In genomic region chr16:67964477-67965131, GRCh38 we compare ENCODE assay signal across 18 cellular contexts. TPM values are rescaled to one million over a fixed set of nuclear protein-coding genes. Genes with fewer than 3 reads are reported as not detected.
A peak's percentile ranks its signal among the peaks of the same experiment; 100 is the strongest.
DNase-seq lines count a peak whose midpoint lies in the region; ATAC-seq, FAIRE-seq and TF ChIP-seq lines count a peak whose summit lies in the region.
"Had no signal": no experiment of that assay in that cellular context is flagged by ENCODE, and none has a peak within 500 bp of the region (broad histone marks: within the 10 kb centered on the region; RNA-seq: fewer than 3 reads in every experiment).

No MANE protein-coding gene starts in this region.

- H3K4ac ChIP-seq in neuronal stem cell (ENCODE audit: low read length), result no peak overlapping the region

- dilution Hi-C loops in mammary epithelial cell (cut with HindIII; ENCODE audit: low sequenced_read_pairs), result no loop called here

- H4K20me1 ChIP-seq in BLaER1 (peaks cover 36% of the 10 kb centered on the region; the same call in 1 of the 2 replicates), GM23248 (ENCODE audit: insufficient read depth) (0 out of 2 replicates have a peak, but pooled peaks cover 3% of the 10 kb centered on the region), mammary epithelial cell (ENCODE audit: insufficient read depth, low read length) (no peaks in the 10 kb centered on the region)

- no peak overlapping the region for H2BK120ac ChIP-seq in neuronal stem cell (ENCODE audit: low read depth, low read length)

- peaks cover 16% of the 10 kb centered on the region for H3F3A ChIP-seq in GM23248 (ENCODE audit: insufficient read depth)

- no peak for FAIRE-seq in H54 (lab: Jason Lieb, UNC)
- FAIRE-seq: TTC549 had no signal

- no peak for ATAC-seq in HG03469 (IDR thresholded peaks at IDR 0.05; ENCODE audit: unreplicated experiment)
- ATAC-seq: activated CD8-positive, alpha-beta T cell treated with anti-CD3 and anti-CD28 coated beads, Interleukin-2, amount 10 ng/mL, durations not matched to agents 7 days and 5 days; stimulated activated naive B cell treated with anti-CD40 and anti-IgM and Interleukin-4, amounts not matched to agents 10 μg/mL and 1 μg/mL and 100 μg/mL, for 72 hours had no signal

- H3K14ac ChIP-seq in neuronal stem cell (ENCODE audit: low read length), result no peak overlapping the region

- H3K23ac ChIP-seq in neuronal stem cell (ENCODE audit: low read depth, low read length, poor library complexity), result peak overlapping the region; percentile 36

- no peak overlapping the region for H3K4me3 ChIP-seq in BLaER1
- no peak overlapping the region for H3K4me3 ChIP-seq in GM23248
- no peak overlapping the region for H3K4me3 ChIP-seq in mammary epithelial cell (replicated peaks in 1 of 3; ENCODE audit: insufficient read depth in 1 of 3, low read depth in 2 of 3, low read length in 3 of 3)
- peak overlapping the region in 1 of 2 donors; percentile 12 for H3K4me3 ChIP-seq in neuronal stem cell (ENCODE audit: low read length in 2 of 2)
- H3K4me3 ChIP-seq: SJCRH30 had no signal

- H3K9ac ChIP-seq in BLaER1 (no peak overlapping the region), GM23248 (no peak overlapping the region), mammary epithelial cell (ENCODE audit: insufficient read depth, low read length) (no peak overlapping the region), neuronal stem cell (ENCODE audit: low read depth, low read length, poor library complexity) (peak overlapping the region; percentile 22)

- H3K4me1 ChIP-seq in BLaER1, result peaks cover 57% of the 10 kb centered on the region
- H3K4me1 ChIP-seq in GM23248 (ENCODE audit: insufficient read depth), result peaks cover 30% of the 10 kb centered on the region
- peaks cover 67% of the 10 kb centered on the region for H3K4me1 ChIP-seq in mammary epithelial cell (ENCODE audit: insufficient read depth, low read length)
- H3K4me1 ChIP-seq in neuronal stem cell (ENCODE audit: control insufficient read depth in 2 of 2, insufficient read depth in 1 of 2, low read depth in 1 of 2, low read length in 2 of 2), result peaks cover 20 to 27% of the 10 kb centered on the region in 2 donors

- no peak overlapping the region for H2AK5ac ChIP-seq in neuronal stem cell (ENCODE audit: low read depth, low read length)

- no TSS peak for BruUV-seq in mammary epithelial cell (replicated peaks; lab: Mats Ljungman, UMichigan)

- H3K4me2 ChIP-seq in BLaER1 (peak overlapping the region; percentile 97), GM23248 (ENCODE audit: unreplicated experiment) (peak overlapping the region; percentile 3), mammary epithelial cell (ENCODE audit: insufficient read depth, low read depth, low read length) (peak overlapping the region; percentile 74), neuronal stem cell (ENCODE audit: insufficient read depth, low read length, poor library complexity, severe bottlenecking) (no peak overlapping the region)

- peak overlapping the region; percentile 16 for H4K91ac ChIP-seq in neuronal stem cell (ENCODE audit: low read depth, low read length, poor library complexity)

- H4K8ac ChIP-seq in neuronal stem cell (ENCODE audit: low read depth, low read length), result no peak overlapping the region

- intact Hi-C loops in mammary epithelial cell (cut with micrococcal nuclease), result no loop called here

- no peak overlapping the region for H2BK15ac ChIP-seq in neuronal stem cell (ENCODE audit: low read length)

- H3K27me3 ChIP-seq in BLaER1 (no peaks in the 10 kb centered on the region), GM23248 (replicated peaks; ENCODE audit: insufficient read depth) (no peaks in the 10 kb centered on the region), mammary epithelial cell (ENCODE audit: insufficient read depth, low read length) (no peaks in the 10 kb centered on the region), neuronal stem cell (ENCODE audit: control insufficient read depth in 3 of 3, insufficient read depth in 3 of 3, low read depth in 1 of 3, low read length in 3 of 3) (peaks cover 0 to 2% (median 0%) of the 10 kb centered on the region in 3 experiments)
- H3K27me3 ChIP-seq: SJCRH30 had no signal

- H3K79me2 ChIP-seq in GM23248 (ENCODE audit: insufficient read depth), result peaks cover 85% of the 10 kb centered on the region
- H3K79me2 ChIP-seq in mammary epithelial cell (ENCODE audit: insufficient read depth, low read length), result peaks cover 72% of the 10 kb centered on the region

- H2AFZ ChIP-seq in GM23248, result no peak overlapping the region
- no peak overlapping the region for H2AFZ ChIP-seq in mammary epithelial cell (ENCODE audit: low read depth, low read length)
- no peak overlapping the region for H2AFZ ChIP-seq in neuronal stem cell (ENCODE audit: low read length)

- H2BK12ac ChIP-seq in neuronal stem cell (ENCODE audit: low read length), result no peak overlapping the region

- no peak for TF ChIP-seq CTCF in mammary epithelial cell (conservative IDR thresholded peaks at IDR 0.05 in 1 of 2, IDR thresholded peaks at IDR 0.05 in 1 of 2; ENCODE audit: extremely low read depth in 1 of 2, insufficient read depth in 1 of 2, low read depth in 1 of 2, low read length in 2 of 2)

- in situ Hi-C loops in GM23248 (cut with MboI), result no loop called here
- in situ Hi-C loops in mammary epithelial cell (cut with MboI; ENCODE audit: low sequenced_read_pairs in 2 of 2), result no loop called here

- no peaks in the 10 kb centered on the region for H3K9me2 ChIP-seq in GM23248 (ENCODE audit: insufficient read depth)

- peak overlapping the region; percentile 57 for H3K18ac ChIP-seq in neuronal stem cell (ENCODE audit: low read length)

- H3K9me3 ChIP-seq in BLaER1 (no peaks in the 10 kb centered on the region), GM23248 (ENCODE audit: low read depth) (no peaks in the 10 kb centered on the region), mammary epithelial cell (replicated peaks; ENCODE audit: insufficient read depth, low read length) (no peaks in the 10 kb centered on the region), neuronal stem cell (replicated peaks in 1 of 2; ENCODE audit: control insufficient read depth in 2 of 2, insufficient read depth in 1 of 2, low read depth in 1 of 2, low read length in 2 of 2) (no peaks in the 10 kb centered on the region)
- H3K9me3 ChIP-seq: neutrophil, SJCRH30 had no signal

- H3K27ac ChIP-seq in BLaER1 (no peak overlapping the region), GM23248 (no peak overlapping the region), mammary epithelial cell (ENCODE audit: insufficient read depth, low read depth, low read length) (no peak overlapping the region), neuronal stem cell (replicated peaks; ENCODE audit: low read length) (no peak overlapping the region)
- H3K27ac ChIP-seq: neutrophil, SJCRH30 had no signal

- DNase-seq in GM23248 (no peak), mammary epithelial cell (no peak), neuronal stem cell (ENCODE audit: low spot score) (no peak), NAMALWA (ENCODE audit: low spot score) (no peak), NCI-H510A treated with DMSO at 0.1 percent for 48 hours (lab: John Stamatoyannopoulos, UW) (no peak), H54 (ENCODE audit: insufficient read length, low spot score) (no peak)
- DNase-seq: activated CD8-positive, alpha-beta T cell treated with anti-CD3 and anti-CD28 coated beads, Interleukin-2, amount 10 ng/mL, durations not matched to agents 7 days and 5 days; activated effector memory CD4-positive, alpha-beta T cell treated with anti-CD3 and anti-CD28 coated beads, Interleukin-2, amount 50 U/mL, for 16 hours; HCEC 1CT; hippocampal formation; KG1; NCI-H2029 treated with DMSO at 0.1 percent for 48 hours; SJCRH30; stimulated activated naive B cell treated with anti-CD40 and anti-IgM and Interleukin-4, amounts not matched to agents 10 μg/mL and 1 μg/mL and 100 μg/mL, for 72 hours had no signal

- H2BK5ac ChIP-seq in neuronal stem cell (ENCODE audit: low read length), result no peak overlapping the region

- no peak for TF ChIP-seq POLR2A in H54 (IDR thresholded peaks at IDR 0.05; ENCODE audit: low read depth, low read length)

- H3K36me3 ChIP-seq in BLaER1 (peaks cover 44% of the 10 kb centered on the region), GM23248 (ENCODE audit: low read depth) (peaks cover 23% of the 10 kb centered on the region), mammary epithelial cell (ENCODE audit: insufficient read depth, low read length) (peaks cover 23% of the 10 kb centered on the region), neuronal stem cell (replicated peaks in 1 of 2; ENCODE audit: control insufficient read depth in 2 of 2, insufficient read depth in 2 of 2, low read length in 2 of 2) (peaks cover 35 to 42% of the 10 kb centered on the region in 2 donors)

- WGBS in GM23248 (ENCODE audit: low coverage in 1 of 2, low lambda C conversion rate in 2 of 2, missing lambda C conversion rate in 2 of 2), 2 experiments, result 50 to 53% methylated on average over 6 of the region's 6 CpGs
- WGBS in mammary epithelial cell (ENCODE audit: low coverage, missing lambda C conversion rate), result 100% methylated on average over 3 of the region's 6 CpGs
- no CpG with 5 or more reads among the region's 6 CpGs for WGBS in neuronal stem cell (ENCODE audit: extremely low coverage in 2 of 2, insufficient read length in 2 of 2, insufficient replicate concordance in 1 of 2), 2 donors

- CTCF ChIA-PET in mammary epithelial cell (lab: Charles Lee; ENCODE audit: low non-redundant PET), result no interaction called here

- peaks cover 20% of the 10 kb centered on the region for H3K79me1 ChIP-seq in neuronal stem cell (ENCODE audit: low read depth, low read length)

RNA-seq across cellular contexts. Expression of gene SLC12A4, which starts 3.8 kb away (rescaled TPM):
- 93.2 and 101 TPM in 2 replicates for total RNA-seq in GM23248 (2014; rRNA removed; shearing (Covaris generic))
- polyA plus RNA-seq in GM23248 (2016; fragmentation: Nextera tagmentation; extraction: Ambion mirVana), result 57.5 and 63.0 TPM in 2 replicates
- 100 to 1,000 TPM in 1 of 2 donors, 10 to 100 TPM in 1; 88.2 to 120 TPM for total RNA-seq in mammary epithelial cell
- 57.1 TPM for polyA plus RNA-seq in mammary epithelial cell
- polyA minus RNA-seq in mammary epithelial cell, result 154 TPM
- polyA plus RNA-seq in neuronal stem cell (2013, experiment 1 of 2), result 34.0 TPM
- 32.4 TPM for polyA plus RNA-seq in neuronal stem cell (2013, experiment 2 of 2)

RNA-seq across cellular contexts. Expression of gene DPEP3, which starts 15.7 kb away (rescaled TPM):
- total RNA-seq in GM23248 (2014; rRNA removed; shearing (Covaris generic)), result not detected in 2 replicates
- polyA plus RNA-seq in GM23248 (2016; fragmentation: Nextera tagmentation; extraction: Ambion mirVana) (not detected in 2 replicates), mammary epithelial cell (not detected)
- total RNA-seq in mammary epithelial cell, result not detected
- polyA minus RNA-seq in mammary epithelial cell, result not detected
- 0.56 TPM for polyA plus RNA-seq in neuronal stem cell (2013, experiment 1 of 2)
- 0.29 TPM for polyA plus RNA-seq in neuronal stem cell (2013, experiment 2 of 2)
- total RNA-seq: activated CD8-positive, alpha-beta T cell treated with anti-CD3 and anti-CD28 coated beads, Interleukin-2, amount 10 ng/mL, durations not matched to agents 7 days and 5 days; SJCRH30 had no signal

RNA-seq across cellular contexts. Expression of gene LCAT, which starts 20.7 kb away (rescaled TPM):
- 15.9 and 19.1 TPM in 2 replicates for total RNA-seq in GM23248 (2014; rRNA removed; shearing (Covaris generic))
- polyA plus RNA-seq in GM23248 (2016; fragmentation: Nextera tagmentation; extraction: Ambion mirVana) (5.3 and 5.4 TPM in 2 replicates), mammary epithelial cell (9.3 TPM)
- 10 to 100 TPM; 13.0 to 43.9 TPM for total RNA-seq in mammary epithelial cell
- polyA minus RNA-seq in mammary epithelial cell, result 0.72 TPM
- polyA plus RNA-seq in neuronal stem cell (2013, experiment 1 of 2), result 13.5 TPM
- 14.5 TPM for polyA plus RNA-seq in neuronal stem cell (2013, experiment 2 of 2)

RNA-seq across cellular contexts. Expression of gene PSMB10, which starts 28.0 kb away (rescaled TPM):
- 18.9 and 24.8 TPM in 2 replicates for total RNA-seq in GM23248 (2014; rRNA removed; shearing (Covaris generic))
- 49.8 and 55.1 TPM in 2 replicates for polyA plus RNA-seq in GM23248 (2016; fragmentation: Nextera tagmentation; extraction: Ambion mirVana)
- total RNA-seq in mammary epithelial cell, result 10 to 100 TPM in 1 of 2 donors, 1 to 10 TPM in 1; 9.2 to 23.8 TPM
- polyA plus RNA-seq in mammary epithelial cell, result 15.7 TPM
- polyA minus RNA-seq in mammary epithelial cell, result 4.5 TPM
- 9.9 TPM for polyA plus RNA-seq in neuronal stem cell (2013, experiment 1 of 2)
- 10.6 TPM for polyA plus RNA-seq in neuronal stem cell (2013, experiment 2 of 2)

RNA-seq across cellular contexts. Expression of gene CTRL, which starts 32.9 kb away (rescaled TPM):
- 0.76 TPM in 1 of 2 replicates, not detected in the other for total RNA-seq in GM23248 (2014; rRNA removed; shearing (Covaris generic))
- polyA plus RNA-seq in GM23248 (2016; fragmentation: Nextera tagmentation; extraction: Ambion mirVana) (3.8 and 7.4 TPM in 2 replicates), mammary epithelial cell (0.46 TPM)
- total RNA-seq in mammary epithelial cell, result 1 to 10 TPM in 1 of 2 donors, under 1 TPM in 1; 0.17 to 1.2 TPM
- polyA minus RNA-seq in mammary epithelial cell, result not detected
- polyA plus RNA-seq in neuronal stem cell (2013, experiment 1 of 2), result 0.46 TPM
- 0.43 TPM for polyA plus RNA-seq in neuronal stem cell (2013, experiment 2 of 2)
